Comparison of ENCODE assay signal across 1 cellular context in the genomic region with DNA sequence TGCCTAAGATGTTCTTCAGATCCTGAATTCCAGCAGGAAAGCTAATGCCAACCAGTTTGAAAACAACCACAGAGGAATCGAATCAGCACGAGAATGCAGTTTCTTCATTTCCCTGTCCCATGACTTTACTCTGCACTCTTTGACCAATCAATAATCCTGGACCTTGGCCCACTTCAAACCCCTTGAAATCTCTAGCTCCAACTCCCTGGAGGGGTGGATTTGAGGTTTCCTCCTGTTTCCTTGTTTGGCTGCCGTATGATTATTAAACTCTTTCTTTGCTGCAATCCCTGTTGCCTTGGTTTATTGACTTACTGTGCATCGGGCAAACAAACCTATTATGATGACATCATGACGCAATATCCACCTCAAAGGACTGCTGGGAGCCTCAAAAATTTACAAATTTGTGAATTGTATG.
TF ChIP-seq lines count a peak whose summit lies in the region.

No MANE protein-coding gene starts in this region.

TF ChIP-seq in HepG2, 621 proteins besides CTCF, POLR2A, EP300 and RAD21 (continued from another document and continues in another):
- TF ChIP-seq, protein P1, sequence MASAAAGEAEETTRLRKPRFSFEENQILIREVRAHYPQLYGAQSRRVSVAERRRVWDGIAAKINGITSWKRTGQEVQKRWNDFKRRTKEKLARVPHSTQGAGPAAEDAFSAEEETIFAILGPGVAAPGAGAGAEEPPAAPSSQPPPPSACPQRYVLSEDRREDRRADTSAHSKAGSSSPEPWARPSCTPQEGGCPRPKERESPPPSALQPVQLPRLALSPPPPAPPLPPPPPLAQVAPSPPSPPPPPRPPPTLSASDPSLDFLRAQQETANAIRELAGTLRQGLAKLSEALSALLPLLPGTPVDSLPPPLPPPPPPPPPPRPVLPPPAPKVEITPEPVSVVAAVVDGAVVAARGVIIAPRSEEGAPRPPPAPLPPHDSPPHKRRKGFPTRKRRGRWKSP (CRISPR knock-in tag; IDR thresholded peaks at IDR 0.05) = no peak
- no peak for TF ChIP-seq ZNF143 (CRISPR knock-in tag; IDR thresholded peaks at IDR 0.05)
- TF ChIP-seq, protein P2, sequence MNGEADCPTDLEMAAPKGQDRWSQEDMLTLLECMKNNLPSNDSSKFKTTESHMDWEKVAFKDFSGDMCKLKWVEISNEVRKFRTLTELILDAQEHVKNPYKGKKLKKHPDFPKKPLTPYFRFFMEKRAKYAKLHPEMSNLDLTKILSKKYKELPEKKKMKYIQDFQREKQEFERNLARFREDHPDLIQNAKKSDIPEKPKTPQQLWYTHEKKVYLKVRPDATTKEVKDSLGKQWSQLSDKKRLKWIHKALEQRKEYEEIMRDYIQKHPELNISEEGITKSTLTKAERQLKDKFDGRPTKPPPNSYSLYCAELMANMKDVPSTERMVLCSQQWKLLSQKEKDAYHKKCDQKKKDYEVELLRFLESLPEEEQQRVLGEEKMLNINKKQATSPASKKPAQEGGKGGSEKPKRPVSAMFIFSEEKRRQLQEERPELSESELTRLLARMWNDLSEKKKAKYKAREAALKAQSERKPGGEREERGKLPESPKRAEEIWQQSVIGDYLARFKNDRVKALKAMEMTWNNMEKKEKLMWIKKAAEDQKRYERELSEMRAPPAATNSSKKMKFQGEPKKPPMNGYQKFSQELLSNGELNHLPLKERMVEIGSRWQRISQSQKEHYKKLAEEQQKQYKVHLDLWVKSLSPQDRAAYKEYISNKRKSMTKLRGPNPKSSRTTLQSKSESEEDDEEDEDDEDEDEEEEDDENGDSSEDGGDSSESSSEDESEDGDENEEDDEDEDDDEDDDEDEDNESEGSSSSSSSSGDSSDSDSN (CRISPR knock-in tag; IDR thresholded peaks at IDR 0.05) = no peak
- TF ChIP-seq ZBTB49 (CRISPR knock-in tag; IDR thresholded peaks at IDR 0.05; ENCODE audit: borderline replicate concordance) = no peak
- no peak for TF ChIP-seq GATA4 (IDR thresholded peaks at IDR 0.05; ENCODE audit: borderline replicate concordance, low read depth)
- TF ChIP-seq, protein P3, sequence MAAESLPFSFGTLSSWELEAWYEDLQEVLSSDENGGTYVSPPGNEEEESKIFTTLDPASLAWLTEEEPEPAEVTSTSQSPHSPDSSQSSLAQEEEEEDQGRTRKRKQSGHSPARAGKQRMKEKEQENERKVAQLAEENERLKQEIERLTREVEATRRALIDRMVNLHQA (CRISPR knock-in tag; IDR thresholded peaks at IDR 0.05) = no peak
- TF ChIP-seq IKZF1 (IDR thresholded peaks at IDR 0.05) = no peak
- TF ChIP-seq ZBTB3 (CRISPR knock-in tag; IDR thresholded peaks at IDR 0.05; ENCODE audit: borderline replicate concordance, low read depth) = no peak
- TF ChIP-seq SRY (CRISPR knock-in tag; IDR thresholded peaks at IDR 0.05) = no peak
- no peak for TF ChIP-seq ZFP41 (CRISPR knock-in tag; IDR thresholded peaks at IDR 0.05; ENCODE audit: borderline replicate concordance)
- no peak for TF ChIP-seq CC2D1A (CRISPR knock-in tag; IDR thresholded peaks at IDR 0.05)
- TF ChIP-seq ZNF296 (CRISPR knock-in tag; conservative IDR thresholded peaks at IDR 0.05) = no peak
- TF ChIP-seq SUZ12 (IDR thresholded peaks at IDR 0.05; ENCODE audit: low read depth, low read length) = no peak
- TF ChIP-seq, protein P4, sequence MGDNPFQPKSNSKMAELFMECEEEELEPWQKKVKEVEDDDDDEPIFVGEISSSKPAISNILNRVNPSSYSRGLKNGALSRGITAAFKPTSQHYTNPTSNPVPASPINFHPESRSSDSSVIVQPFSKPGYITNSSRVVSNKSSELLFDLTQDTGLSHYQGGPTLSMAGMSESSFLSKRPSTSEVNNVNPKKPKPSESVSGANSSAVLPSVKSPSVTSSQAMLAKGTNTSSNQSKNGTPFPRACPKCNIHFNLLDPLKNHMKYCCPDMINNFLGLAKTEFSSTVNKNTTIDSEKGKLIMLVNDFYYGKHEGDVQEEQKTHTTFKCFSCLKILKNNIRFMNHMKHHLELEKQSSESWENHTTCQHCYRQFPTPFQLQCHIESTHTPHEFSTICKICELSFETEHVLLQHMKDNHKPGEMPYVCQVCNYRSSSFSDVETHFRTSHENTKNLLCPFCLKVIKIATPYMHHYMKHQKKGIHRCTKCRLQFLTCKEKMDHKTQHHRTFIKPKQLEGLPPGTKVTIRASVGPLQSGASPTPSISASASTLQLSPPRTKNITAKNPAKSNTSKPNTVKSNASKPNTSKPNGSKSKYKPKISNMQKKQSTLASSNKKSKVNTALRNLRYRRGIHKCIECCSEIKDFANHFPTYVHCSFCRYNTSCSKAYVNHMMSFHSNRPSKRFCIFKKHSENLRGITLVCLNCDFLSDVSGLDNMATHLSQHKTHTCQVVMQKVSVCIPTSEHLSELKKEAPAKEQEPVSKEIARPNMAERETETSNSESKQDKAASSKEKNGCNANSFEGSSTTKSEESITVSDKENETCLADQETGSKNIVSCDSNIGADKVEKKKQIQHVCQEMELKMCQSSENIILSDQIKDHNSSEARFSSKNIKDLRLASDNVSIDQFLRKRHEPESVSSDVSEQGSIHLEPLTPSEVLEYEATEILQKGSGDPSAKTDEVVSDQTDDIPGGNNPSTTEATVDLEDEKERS (CRISPR knock-in tag; IDR thresholded peaks at IDR 0.05) = peak; percentile 50; the same call in 1 of the 2 replicates
- TF ChIP-seq PPARG (CRISPR knock-in tag; conservative IDR thresholded peaks at IDR 0.05) = peak; percentile 94
- TF ChIP-seq SMAD9 (CRISPR knock-in tag; IDR thresholded peaks at IDR 0.05) = no peak
- no peak for TF ChIP-seq ZNF431 (CRISPR knock-in tag; IDR thresholded peaks at IDR 0.05; ENCODE audit: borderline replicate concordance, low read depth)
- no peak for TF ChIP-seq RFXANK (CRISPR knock-in tag; IDR thresholded peaks at IDR 0.05)
- TF ChIP-seq SP2 (CRISPR knock-in tag; IDR thresholded peaks at IDR 0.05) = no peak
- TF ChIP-seq ZNF558 (CRISPR knock-in tag; IDR thresholded peaks at IDR 0.05; ENCODE audit: borderline replicate concordance) = no peak
- no peak for TF ChIP-seq MYC (CRISPR knock-in tag; IDR thresholded peaks at IDR 0.05; ENCODE audit: borderline replicate concordance)
- TF ChIP-seq, protein P5, sequence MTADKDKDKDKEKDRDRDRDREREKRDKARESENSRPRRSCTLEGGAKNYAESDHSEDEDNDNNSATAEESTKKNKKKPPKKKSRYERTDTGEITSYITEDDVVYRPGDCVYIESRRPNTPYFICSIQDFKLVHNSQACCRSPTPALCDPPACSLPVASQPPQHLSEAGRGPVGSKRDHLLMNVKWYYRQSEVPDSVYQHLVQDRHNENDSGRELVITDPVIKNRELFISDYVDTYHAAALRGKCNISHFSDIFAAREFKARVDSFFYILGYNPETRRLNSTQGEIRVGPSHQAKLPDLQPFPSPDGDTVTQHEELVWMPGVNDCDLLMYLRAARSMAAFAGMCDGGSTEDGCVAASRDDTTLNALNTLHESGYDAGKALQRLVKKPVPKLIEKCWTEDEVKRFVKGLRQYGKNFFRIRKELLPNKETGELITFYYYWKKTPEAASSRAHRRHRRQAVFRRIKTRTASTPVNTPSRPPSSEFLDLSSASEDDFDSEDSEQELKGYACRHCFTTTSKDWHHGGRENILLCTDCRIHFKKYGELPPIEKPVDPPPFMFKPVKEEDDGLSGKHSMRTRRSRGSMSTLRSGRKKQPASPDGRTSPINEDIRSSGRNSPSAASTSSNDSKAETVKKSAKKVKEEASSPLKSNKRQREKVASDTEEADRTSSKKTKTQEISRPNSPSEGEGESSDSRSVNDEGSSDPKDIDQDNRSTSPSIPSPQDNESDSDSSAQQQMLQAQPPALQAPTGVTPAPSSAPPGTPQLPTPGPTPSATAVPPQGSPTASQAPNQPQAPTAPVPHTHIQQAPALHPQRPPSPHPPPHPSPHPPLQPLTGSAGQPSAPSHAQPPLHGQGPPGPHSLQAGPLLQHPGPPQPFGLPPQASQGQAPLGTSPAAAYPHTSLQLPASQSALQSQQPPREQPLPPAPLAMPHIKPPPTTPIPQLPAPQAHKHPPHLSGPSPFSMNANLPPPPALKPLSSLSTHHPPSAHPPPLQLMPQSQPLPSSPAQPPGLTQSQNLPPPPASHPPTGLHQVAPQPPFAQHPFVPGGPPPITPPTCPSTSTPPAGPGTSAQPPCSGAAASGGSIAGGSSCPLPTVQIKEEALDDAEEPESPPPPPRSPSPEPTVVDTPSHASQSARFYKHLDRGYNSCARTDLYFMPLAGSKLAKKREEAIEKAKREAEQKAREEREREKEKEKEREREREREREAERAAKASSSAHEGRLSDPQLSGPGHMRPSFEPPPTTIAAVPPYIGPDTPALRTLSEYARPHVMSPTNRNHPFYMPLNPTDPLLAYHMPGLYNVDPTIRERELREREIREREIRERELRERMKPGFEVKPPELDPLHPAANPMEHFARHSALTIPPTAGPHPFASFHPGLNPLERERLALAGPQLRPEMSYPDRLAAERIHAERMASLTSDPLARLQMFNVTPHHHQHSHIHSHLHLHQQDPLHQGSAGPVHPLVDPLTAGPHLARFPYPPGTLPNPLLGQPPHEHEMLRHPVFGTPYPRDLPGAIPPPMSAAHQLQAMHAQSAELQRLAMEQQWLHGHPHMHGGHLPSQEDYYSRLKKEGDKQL (CRISPR knock-in tag; IDR thresholded peaks at IDR 0.05; ENCODE audit: low read depth) = no peak
- TF ChIP-seq HNRNPLL (IDR thresholded peaks at IDR 0.05; ENCODE audit: low read depth, low read length, poor library complexity, severe bottlenecking) = no peak
- TF ChIP-seq HNRNPH1 (optimal IDR thresholded peaks at IDR 0.05; ENCODE audit: low read depth, low read length) = no peak
- TF ChIP-seq, protein P6, sequence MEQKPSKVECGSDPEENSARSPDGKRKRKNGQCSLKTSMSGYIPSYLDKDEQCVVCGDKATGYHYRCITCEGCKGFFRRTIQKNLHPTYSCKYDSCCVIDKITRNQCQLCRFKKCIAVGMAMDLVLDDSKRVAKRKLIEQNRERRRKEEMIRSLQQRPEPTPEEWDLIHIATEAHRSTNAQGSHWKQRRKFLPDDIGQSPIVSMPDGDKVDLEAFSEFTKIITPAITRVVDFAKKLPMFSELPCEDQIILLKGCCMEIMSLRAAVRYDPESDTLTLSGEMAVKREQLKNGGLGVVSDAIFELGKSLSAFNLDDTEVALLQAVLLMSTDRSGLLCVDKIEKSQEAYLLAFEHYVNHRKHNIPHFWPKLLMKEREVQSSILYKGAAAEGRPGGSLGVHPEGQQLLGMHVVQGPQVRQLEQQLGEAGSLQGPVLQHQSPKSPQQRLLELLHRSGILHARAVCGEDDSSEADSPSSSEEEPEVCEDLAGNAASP (CRISPR knock-in tag; IDR thresholded peaks at IDR 0.05; ENCODE audit: borderline replicate concordance) = peak; percentile 54
- TF ChIP-seq, protein P7, sequence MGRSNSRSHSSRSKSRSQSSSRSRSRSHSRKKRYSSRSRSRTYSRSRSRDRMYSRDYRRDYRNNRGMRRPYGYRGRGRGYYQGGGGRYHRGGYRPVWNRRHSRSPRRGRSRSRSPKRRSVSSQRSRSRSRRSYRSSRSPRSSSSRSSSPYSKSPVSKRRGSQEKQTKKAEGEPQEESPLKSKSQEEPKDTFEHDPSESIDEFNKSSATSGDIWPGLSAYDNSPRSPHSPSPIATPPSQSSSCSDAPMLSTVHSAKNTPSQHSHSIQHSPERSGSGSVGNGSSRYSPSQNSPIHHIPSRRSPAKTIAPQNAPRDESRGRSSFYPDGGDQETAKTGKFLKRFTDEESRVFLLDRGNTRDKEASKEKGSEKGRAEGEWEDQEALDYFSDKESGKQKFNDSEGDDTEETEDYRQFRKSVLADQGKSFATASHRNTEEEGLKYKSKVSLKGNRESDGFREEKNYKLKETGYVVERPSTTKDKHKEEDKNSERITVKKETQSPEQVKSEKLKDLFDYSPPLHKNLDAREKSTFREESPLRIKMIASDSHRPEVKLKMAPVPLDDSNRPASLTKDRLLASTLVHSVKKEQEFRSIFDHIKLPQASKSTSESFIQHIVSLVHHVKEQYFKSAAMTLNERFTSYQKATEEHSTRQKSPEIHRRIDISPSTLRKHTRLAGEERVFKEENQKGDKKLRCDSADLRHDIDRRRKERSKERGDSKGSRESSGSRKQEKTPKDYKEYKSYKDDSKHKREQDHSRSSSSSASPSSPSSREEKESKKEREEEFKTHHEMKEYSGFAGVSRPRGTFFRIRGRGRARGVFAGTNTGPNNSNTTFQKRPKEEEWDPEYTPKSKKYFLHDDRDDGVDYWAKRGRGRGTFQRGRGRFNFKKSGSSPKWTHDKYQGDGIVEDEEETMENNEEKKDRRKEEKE (IDR thresholded peaks at IDR 0.05) = no peak
- TF ChIP-seq, protein P8, sequence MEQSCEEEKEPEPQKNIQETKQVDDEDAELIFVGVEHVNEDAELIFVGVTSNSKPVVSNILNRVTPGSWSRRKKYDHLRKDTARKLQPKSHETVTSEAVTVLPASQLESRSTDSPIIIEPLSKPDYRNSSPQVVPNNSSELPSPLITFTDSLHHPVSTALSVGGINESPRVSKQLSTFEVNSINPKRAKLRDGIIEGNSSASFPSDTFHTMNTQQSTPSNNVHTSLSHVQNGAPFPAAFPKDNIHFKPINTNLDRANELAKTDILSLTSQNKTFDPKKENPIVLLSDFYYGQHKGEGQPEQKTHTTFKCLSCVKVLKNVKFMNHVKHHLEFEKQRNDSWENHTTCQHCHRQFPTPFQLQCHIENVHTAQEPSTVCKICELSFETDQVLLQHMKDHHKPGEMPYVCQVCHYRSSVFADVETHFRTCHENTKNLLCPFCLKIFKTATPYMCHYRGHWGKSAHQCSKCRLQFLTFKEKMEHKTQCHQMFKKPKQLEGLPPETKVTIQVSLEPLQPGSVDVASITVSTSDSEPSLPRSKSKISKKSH (CRISPR knock-in tag; IDR thresholded peaks at IDR 0.05; ENCODE audit: borderline replicate concordance) = no peak
- no peak for TF ChIP-seq HNRNPK (IDR thresholded peaks at IDR 0.05; ENCODE audit: low read depth, low read length, poor library complexity, severe bottlenecking)
- TF ChIP-seq WIZ (CRISPR knock-in tag; IDR thresholded peaks at IDR 0.05) = no peak
- TF ChIP-seq ZNF547 (CRISPR knock-in tag; IDR thresholded peaks at IDR 0.05) = no peak
- no peak for TF ChIP-seq NFYC (CRISPR knock-in tag; IDR thresholded peaks at IDR 0.05)
- no peak for TF ChIP-seq AHR (CRISPR knock-in tag; IDR thresholded peaks at IDR 0.05)
- peak; percentile 97 for TF ChIP-seq CEBPB (IDR thresholded peaks at IDR 0.05; ENCODE audit: borderline replicate concordance, low read depth, low read length)
- peak; percentile 27; the same call in 1 of the 2 replicates for TF ChIP-seq NFKBIZ (CRISPR knock-in tag; IDR thresholded peaks at IDR 0.05)
- TF ChIP-seq ZFP62 (CRISPR knock-in tag; IDR thresholded peaks at IDR 0.05) = no peak
- TF ChIP-seq ZSCAN20 (CRISPR knock-in tag; IDR thresholded peaks at IDR 0.05; ENCODE audit: borderline replicate concordance) = no peak
